Comparison of ENCODE assay signal across 15 cellular contexts in the genomic region with DNA sequence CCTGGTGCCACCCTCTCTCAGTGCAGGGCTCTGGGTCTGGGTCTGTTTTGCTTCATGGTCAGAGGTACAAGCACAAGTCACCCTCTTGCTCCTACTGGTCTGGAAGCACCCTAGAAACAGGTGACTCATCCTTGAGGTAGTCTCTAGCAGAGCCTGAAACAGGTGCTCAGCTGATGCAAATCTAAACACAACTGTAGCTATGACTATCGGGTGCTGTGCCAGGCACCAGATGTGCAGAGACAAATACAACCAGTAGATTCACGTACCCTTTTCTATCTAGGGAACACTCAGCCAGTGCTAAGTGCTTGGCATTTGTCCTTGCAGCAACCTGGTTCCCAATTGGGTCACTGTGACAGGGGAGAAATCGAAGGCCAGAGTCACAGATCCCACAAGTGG.
A peak's percentile ranks its signal among the peaks of the same experiment; 100 is the strongest.
DNase-seq lines count a peak whose midpoint lies in the region; ATAC-seq and TF ChIP-seq lines count a peak whose summit lies in the region.
"Had no signal": no experiment of that assay in that cellular context is flagged by ENCODE, and none has a peak within 500 bp of the region (broad histone marks: within the 10 kb centered on the region; RNA-seq: fewer than 3 reads in every experiment).

No MANE protein-coding gene starts in this region.

- H3K27ac ChIP-seq in RWPE1 = no peak overlapping the region
- H3K27ac ChIP-seq: heart right ventricle, KMS-11, psoas muscle had no signal

- ATAC-seq in GM19351 (IDR thresholded peaks at IDR 0.05; ENCODE audit: unreplicated experiment) (peak; percentile 73), HG02870 (IDR thresholded peaks at IDR 0.05; ENCODE audit: unreplicated experiment) (peak; percentile 47)
- ATAC-seq: Panc1, psoas muscle had no signal

- DNase-seq in RWPE1 (ENCODE audit: low spot score) (peak; percentile 31), renal cortical epithelial cell (ENCODE audit: low read depth) (peak; percentile 68), NCI-H2227 (lab: John Stamatoyannopoulos, UW; ENCODE audit: unreplicated experiment) (no peak), D341Med (ENCODE audit: low spot score) (no peak)
- no peak for DNase-seq in activated naive CD4-positive, alpha-beta T cell (lab: John Stamatoyannopoulos, UW)
- DNase-seq: activated CD8-positive, alpha-beta memory T cell treated with anti-CD3 and anti-CD28 coated beads, Interleukin-2, amount 50 U/mL, for 4 hours; effector memory CD4-positive, alpha-beta T cell; heart right ventricle; NCI-H2171; psoas muscle; stimulated activated CD4-positive, alpha-beta T cell treated with anti-CD3 and anti-CD28 coated beads, Interleukin-4, amount 100 ng/mL, for 24 hours had no signal

- TF ChIP-seq CTCF in RWPE1 (conservative IDR thresholded peaks at IDR 0.05; ENCODE audit: low read depth) = no peak

- CTCF ChIA-PET in RWPE1 (lab: Yijun Ruan, JAX) = interaction anchor here (0.6 kb wide), 1 partner anchor 1195 kb away, joined by 8 read pairs; no protein-coding TSS in a partner anchor

- POLR2A ChIA-PET in RWPE1 (lab: Yijun Ruan, JAX; ENCODE audit: low non-redundant PET) = no interaction called here

Comparison
In these comparisons a context has a peak if more than half of its experiments do, and no peak if none do; other contexts are left out.
1. DNase-seq: peak in RWPE1 (single experiment) and renal cortical epithelial cell (single experiment); none in NCI-H2227 (single experiment), activated naive CD4-positive, alpha-beta T cell (0 of 4) and D341Med (single experiment).